In the genomic region with DNA sequence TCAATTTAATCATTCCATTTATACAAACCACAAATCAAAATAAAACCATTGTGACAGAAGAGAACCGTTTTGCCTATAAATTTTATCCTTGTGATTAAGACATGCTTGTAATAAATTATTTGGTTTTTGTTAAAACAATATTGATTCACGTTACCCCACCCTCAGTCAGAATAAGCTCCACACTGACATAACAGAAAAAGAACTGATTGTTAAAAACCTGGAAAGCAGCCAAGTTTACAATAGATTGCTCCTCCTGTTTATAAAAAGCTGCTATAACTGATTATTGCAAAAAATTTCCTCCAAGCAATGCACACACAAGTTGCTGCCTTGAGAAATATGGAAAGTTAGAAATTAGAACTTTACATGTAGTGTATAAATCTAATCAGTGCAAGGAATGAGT, we compare ENCODE assay signal across 17 cellular contexts.
DNase-seq lines count a peak whose midpoint lies in the region; ATAC-seq and TF ChIP-seq lines count a peak whose summit lies in the region.
"Had no signal": no experiment of that assay in that cellular context is flagged by ENCODE, and none has a peak within 500 bp of the region (broad histone marks: within the 10 kb centered on the region; RNA-seq: fewer than 3 reads in every experiment).

No MANE protein-coding gene starts in this region.

- H3K36me3 ChIP-seq in IMR-90 (ENCODE audit: control insufficient read depth, insufficient read depth, low read length) (no peaks in the 10 kb centered on the region), sigmoid colon (no peaks in the 10 kb centered on the region)
- H3K36me3 ChIP-seq: heart right ventricle had no signal

- no TSS peak for BruUV-seq in IMR-90 (replicated peaks; lab: Mats Ljungman, UMichigan)

- dilution Hi-C loops in IMR-90 (cut with HindIII; ENCODE audit: low sequenced_read_pairs, unreplicated experiment) = no loop called here

- TF ChIP-seq RAD21 in IMR-90 (IDR thresholded peaks at IDR 0.05; ENCODE audit: low read length) = no peak

- H3K79me1 ChIP-seq in IMR-90 (ENCODE audit: low read depth in 1 of 2, low read length in 2 of 2) = no peaks in the 10 kb centered on the region

- H4K5ac ChIP-seq in IMR-90 (ENCODE audit: low read depth, low read length) = no peak overlapping the region

- H3K14ac ChIP-seq in IMR-90 (replicated peaks; ENCODE audit: low read depth, low read length) = no peak overlapping the region

- WGBS in IMR-90 (ENCODE audit: extremely low coverage in 2 of 2, insufficient read length in 1 of 2), 2 experiments = no CpG with 5 or more reads among the region's 2 CpGs
- 8 to 32% methylated on average over 2 of the region's 2 CpGs for WGBS in sigmoid colon, 2 donors

- DNase-seq in DMS153 (lab: John Stamatoyannopoulos, UW) (peak; percentile 58), IMR-90 (peak; percentile 20), NCI-H748 treated with DMSO at 0.1 percent for 48 hours (lab: John Stamatoyannopoulos, UW) (peak; percentile 84), globus pallidus (ENCODE audit: low spot score) (peak; percentile 41), sigmoid colon (no peak)
- no peak for DNase-seq in stimulated activated CD8-positive, alpha-beta memory T cell treated with anti-CD3 and anti-CD28 coated beads, Interleukin-4, amount 100 ng/mL, for 48 hours
- DNase-seq: activated CD4-positive, alpha-beta T cell treated with anti-CD3 and anti-CD28 coated beads for 36 hours; activated CD8-positive, alpha-beta memory T cell treated with anti-CD3 and anti-CD28 coated beads, Interleukin-2, amount 10 ng/mL, durations not matched to agents 7 days and 5 days; body of pancreas; CD8-positive, alpha-beta memory T cell; endodermal cell; heart right ventricle; immature natural killer cell; Right ventricle myocardium superior; stimulated activated CD4-positive, alpha-beta T cell treated with anti-CD3 and anti-CD28 coated beads, Interleukin-4, amount 100 ng/mL, for 4 hours; T-helper 1 cell had no signal

- no peak overlapping the region for H3K23ac ChIP-seq in IMR-90 (ENCODE audit: low read depth, low read length)

- no peak overlapping the region for H2AFZ ChIP-seq in IMR-90 (replicated peaks; ENCODE audit: low read length, poor library complexity)

- H2AK5ac ChIP-seq in IMR-90 (ENCODE audit: low read depth, low read length) = no peak overlapping the region

- CTCF ChIA-PET in IMR-90 (lab: Yijun Ruan, JAX) = no interaction called here

- H3K4me2 ChIP-seq in IMR-90 (ENCODE audit: low read depth, low read length) = no peak overlapping the region

- H4K91ac ChIP-seq in IMR-90 (ENCODE audit: insufficient read depth, low read depth, low read length) = no peak overlapping the region

- H3K27ac ChIP-seq in IMR-90 (ENCODE audit: insufficient read depth, low read length) (no peak overlapping the region), sigmoid colon (no peak overlapping the region)
- H3K27ac ChIP-seq: body of pancreas, heart right ventricle had no signal

- POLR2A ChIA-PET in IMR-90 (lab: Charles Lee; ENCODE audit: unreplicated experiment) = no interaction called here

- H3K4me1 ChIP-seq in IMR-90 (ENCODE audit: control insufficient read depth, insufficient read depth, low read length) = peaks cover 3% of the 10 kb centered on the region; the same call in 1 of the 2 replicates
- no peaks in the 10 kb centered on the region for H3K4me1 ChIP-seq in sigmoid colon
- H3K4me1 ChIP-seq: heart right ventricle had no signal

- no peaks in the 10 kb centered on the region; the same call in 1 of the 2 replicates for H3K9me1 ChIP-seq in IMR-90 (ENCODE audit: insufficient read depth, low read length)

- TF ChIP-seq CTCF in IMR-90 (conservative IDR thresholded peaks at IDR 0.05; ENCODE audit: low read depth, low read length) (no peak), sigmoid colon (IDR thresholded peaks at IDR 0.05) (no peak)

- 0 out of 2 replicates have a peak overlapping the region, but pooled peaks have one; percentile 11 for H3K56ac ChIP-seq in IMR-90 (ENCODE audit: extremely low read depth, insufficient read depth, low read length)

- no peak overlapping the region for H2BK20ac ChIP-seq in IMR-90 (ENCODE audit: low read depth, low read length)

- no peaks in the 10 kb centered on the region for H4K20me1 ChIP-seq in IMR-90 (ENCODE audit: insufficient read depth, low read length)

- H3K27me3 ChIP-seq in IMR-90 (ENCODE audit: control insufficient read depth, insufficient read depth, low read length) = no peaks in the 10 kb centered on the region
- H3K27me3 ChIP-seq in sigmoid colon = no peaks in the 10 kb centered on the region
- H3K27me3 ChIP-seq: body of pancreas had no signal

- no peak overlapping the region for H2BK5ac ChIP-seq in IMR-90 (ENCODE audit: low read depth, low read length, poor library complexity, severe bottlenecking)

- no peak overlapping the region for H3K4ac ChIP-seq in IMR-90 (ENCODE audit: low read depth, low read length)

- TF ChIP-seq POLR2A in IMR-90 (IDR thresholded peaks at IDR 0.05; ENCODE audit: low read depth, low read length) (no peak), sigmoid colon (IDR thresholded peaks at IDR 0.05) (no peak)

- intact Hi-C loops in IMR-90 (cut with micrococcal nuclease) (no loop called here), sigmoid colon (cut with DNase I) (no loop called here)

- no peak overlapping the region for H4K8ac ChIP-seq in IMR-90 (ENCODE audit: low read depth in 2 of 2, low read length in 2 of 2)

- no peak overlapping the region for H2AK9ac ChIP-seq in IMR-90 (replicated peaks; ENCODE audit: low read depth, low read length, poor library complexity)

- H3K9me3 ChIP-seq in IMR-90 (ENCODE audit: control insufficient read depth, insufficient read depth, low read length) (no peaks in the 10 kb centered on the region), sigmoid colon (no peaks in the 10 kb centered on the region)

- H3K4me3 ChIP-seq in IMR-90 (ENCODE audit: insufficient read depth, low read depth, low read length) (no peak overlapping the region), sigmoid colon (no peak overlapping the region)
- H3K4me3 ChIP-seq: body of pancreas, heart right ventricle had no signal

- H2BK120ac ChIP-seq in IMR-90 (ENCODE audit: low read depth, low read length) = no peak overlapping the region

- TF ChIP-seq EP300 in sigmoid colon (IDR thresholded peaks at IDR 0.05) = no peak

- H3K18ac ChIP-seq in IMR-90 (ENCODE audit: low read depth, low read length) = no peak overlapping the region

- in situ Hi-C loops in IMR-90 (cut with MboI; ENCODE audit: low sequenced_read_pairs) = no loop called here

- no peak for ATAC-seq in IMR-90 (ENCODE audit: low read depth)
- ATAC-seq in HG03175 (IDR thresholded peaks at IDR 0.05; ENCODE audit: unreplicated experiment) = no peak
- ATAC-seq: activated CD4-positive, alpha-beta T cell treated with anti-CD3 and anti-CD28 coated beads for 36 hours; activated CD8-positive, alpha-beta memory T cell treated with anti-CD3 and anti-CD28 coated beads, Interleukin-2, amount 10 ng/mL, durations not matched to agents 7 days and 5 days; body of pancreas; heart right ventricle had no signal

- no peak overlapping the region for H3K9ac ChIP-seq in IMR-90 (ENCODE audit: low read depth, low read length)

- H2BK15ac ChIP-seq in IMR-90 (ENCODE audit: low read depth, low read length) = no peak overlapping the region

TF ChIP-seq in IMR-90, 13 proteins besides CTCF, POLR2A, EP300 and RAD21:
- TF ChIP-seq BHLHE40 (IDR thresholded peaks at IDR 0.05; ENCODE audit: low read depth, low read length) (no peak), MAFK (IDR thresholded peaks at IDR 0.05; ENCODE audit: low read depth, low read length) (no peak), MXI1 (IDR thresholded peaks at IDR 0.05; ENCODE audit: borderline replicate concordance, low read depth, low read length) (no peak), CHD1 (IDR thresholded peaks at IDR 0.05; ENCODE audit: low read depth, low read length) (no peak), MAZ (IDR thresholded peaks at IDR 0.05; ENCODE audit: borderline replicate concordance, low read depth, low read length) (no peak), FOS (IDR thresholded peaks at IDR 0.05; ENCODE audit: low read depth, low read length) (no peak), SMC3 (IDR thresholded peaks at IDR 0.05; ENCODE audit: low read depth, low read length) (no peak), NFE2L2 (IDR thresholded peaks at IDR 0.05; ENCODE audit: low read depth, low read length) (no peak), CEBPB (IDR thresholded peaks at IDR 0.05; ENCODE audit: low read depth, low read length) (no peak), RFX5 (IDR thresholded peaks at IDR 0.05; ENCODE audit: low read depth, low read length) (no peak), RCOR1 (IDR thresholded peaks at IDR 0.05; ENCODE audit: insufficient replicate concordance, low read length) (no peak)
- TF ChIP-seq, protein P1, sequence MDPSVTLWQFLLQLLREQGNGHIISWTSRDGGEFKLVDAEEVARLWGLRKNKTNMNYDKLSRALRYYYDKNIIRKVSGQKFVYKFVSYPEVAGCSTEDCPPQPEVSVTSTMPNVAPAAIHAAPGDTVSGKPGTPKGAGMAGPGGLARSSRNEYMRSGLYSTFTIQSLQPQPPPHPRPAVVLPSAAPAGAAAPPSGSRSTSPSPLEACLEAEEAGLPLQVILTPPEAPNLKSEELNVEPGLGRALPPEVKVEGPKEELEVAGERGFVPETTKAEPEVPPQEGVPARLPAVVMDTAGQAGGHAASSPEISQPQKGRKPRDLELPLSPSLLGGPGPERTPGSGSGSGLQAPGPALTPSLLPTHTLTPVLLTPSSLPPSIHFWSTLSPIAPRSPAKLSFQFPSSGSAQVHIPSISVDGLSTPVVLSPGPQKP (IDR thresholded peaks at IDR 0.05; ENCODE audit: borderline replicate concordance, low read depth, low read length) = no peak
- TF ChIP-seq, protein P2, sequence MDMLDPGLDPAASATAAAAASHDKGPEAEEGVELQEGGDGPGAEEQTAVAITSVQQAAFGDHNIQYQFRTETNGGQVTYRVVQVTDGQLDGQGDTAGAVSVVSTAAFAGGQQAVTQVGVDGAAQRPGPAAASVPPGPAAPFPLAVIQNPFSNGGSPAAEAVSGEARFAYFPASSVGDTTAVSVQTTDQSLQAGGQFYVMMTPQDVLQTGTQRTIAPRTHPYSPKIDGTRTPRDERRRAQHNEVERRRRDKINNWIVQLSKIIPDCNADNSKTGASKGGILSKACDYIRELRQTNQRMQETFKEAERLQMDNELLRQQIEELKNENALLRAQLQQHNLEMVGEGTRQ (IDR thresholded peaks at IDR 0.05; ENCODE audit: low read depth, low read length) = no peak

Comparison
In these comparisons a context has a peak if more than half of its experiments do, and no peak if none do; other contexts are left out.
1. DNase-seq: peak in DMS153 (single experiment), IMR-90 (single experiment), NCI-H748 treated with DMSO at 0.1 percent for 48 hours (single experiment) and globus pallidus (single experiment); none in sigmoid colon (single experiment) and stimulated activated CD8-positive, alpha-beta memory T cell treated with anti-CD3 and anti-CD28 coated beads, Interleukin-4, amount 100 ng/mL, for 48 hours (single experiment).